9 cellular contexts compared by ENCODE assay signal in the genomic region with DNA sequence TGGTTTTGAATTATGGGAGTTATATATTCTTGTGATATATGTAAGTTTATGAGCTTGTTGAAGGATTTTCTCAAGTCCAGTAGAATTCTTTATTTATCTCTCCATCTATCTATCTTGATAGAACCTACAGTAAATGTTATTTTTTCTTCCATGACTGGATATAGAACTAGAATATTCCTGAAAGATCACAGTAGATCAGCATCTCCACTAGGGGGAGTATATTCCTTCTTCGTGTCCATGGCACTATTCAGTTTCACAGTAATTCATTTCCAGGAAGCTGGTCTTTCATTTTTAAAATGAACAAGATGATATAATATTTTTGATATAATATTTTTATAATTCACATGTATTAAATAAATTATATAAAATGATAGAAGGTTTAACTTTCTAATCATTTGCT. TPM values are rescaled to one million over a fixed set of nuclear protein-coding genes. Genes with fewer than 3 reads are reported as not detected.
DNase-seq lines count a peak whose midpoint lies in the region; ATAC-seq and TF ChIP-seq lines count a peak whose summit lies in the region.
"Had no signal": no experiment of that assay in that cellular context is flagged by ENCODE, and none has a peak within 500 bp of the region (broad histone marks: within the 10 kb centered on the region; RNA-seq: fewer than 3 reads in every experiment).

No MANE protein-coding gene starts in this region.

- H3K36me3 Mint-ChIP-seq in mesothelial cell of epicardium (no peaks in the 10 kb centered on the region), immature natural killer cell (no peaks in the 10 kb centered on the region)
- H3K36me3 Mint-ChIP-seq in activated CD4-positive, alpha-beta T cell treated with anti-CD3 and anti-CD28 coated beads for 36 hours (ENCODE audit: low read depth) = no peaks in the 10 kb centered on the region

- in situ Hi-C loops in GM13977 (cut with MboI; ENCODE audit: low pct_unique_long_range_greater_than_20kb, low sequenced_read_pairs, unreplicated experiment) = no loop called here

- no peaks in the 10 kb centered on the region for H3K4me1 ChIP-seq in ascending aorta
- H3K4me1 ChIP-seq in esophagus squamous epithelium = no peaks in the 10 kb centered on the region

- no peak for TF ChIP-seq POLR2A in esophagus squamous epithelium (IDR thresholded peaks at IDR 0.05)

- TF ChIP-seq CTCF in GM13977 (IDR thresholded peaks at IDR 0.05; ENCODE audit: extremely low read depth, insufficient read depth, missing control alignments) (peak; percentile 29), ascending aorta (IDR thresholded peaks at IDR 0.05) (peak in 2 of 3 experiments; percentile 15 to 18), mesothelial cell of epicardium (IDR thresholded peaks at IDR 0.05; ENCODE audit: unreplicated experiment) (peak; percentile 66), foreskin fibroblast (IDR thresholded peaks at IDR 0.05; ENCODE audit: low read depth, low read length) (no peak), esophagus squamous epithelium (IDR thresholded peaks at IDR 0.05) (peak in 3 of 6 experiments; percentile 23 to 31 (median 25))

- intact Hi-C loops in ascending aorta (cut with DNase I) (no loop called here), esophagus squamous epithelium (cut with DNase I) (no loop called here)
- intact Hi-C loops in activated CD4-positive, alpha-beta T cell treated with anti-CD3 and anti-CD28 coated beads for 36 hours (cut with DNase I, micrococcal nuclease) = no loop called here

- H3K9me3 Mint-ChIP-seq in mesothelial cell of epicardium (no peaks in the 10 kb centered on the region), immature natural killer cell (peaks cover 0 to 5% (median 3%) of the 10 kb centered on the region in 6 donors)
- H3K9me3 Mint-ChIP-seq in activated CD4-positive, alpha-beta T cell treated with anti-CD3 and anti-CD28 coated beads for 36 hours (ENCODE audit: low read depth) = no peaks in the 10 kb centered on the region
- H3K9me3 Mint-ChIP-seq: central memory CD8-positive, alpha-beta T cell had no signal

- no peak for ATAC-seq in activated CD4-positive, alpha-beta T cell treated with anti-CD3 and anti-CD28 coated beads for 36 hours

- H3K27ac ChIP-seq in ascending aorta (no peak overlapping the region), esophagus squamous epithelium (no peak overlapping the region)

- H3K4me3 Mint-ChIP-seq in mesothelial cell of epicardium (no peak overlapping the region), immature natural killer cell (no peak overlapping the region)
- H3K4me3 Mint-ChIP-seq in activated CD4-positive, alpha-beta T cell treated with anti-CD3 and anti-CD28 coated beads for 36 hours = no peak overlapping the region
- H3K4me3 Mint-ChIP-seq: central memory CD8-positive, alpha-beta T cell had no signal

- H3K36me3 ChIP-seq in ascending aorta (no peaks in the 10 kb centered on the region), esophagus squamous epithelium (no peaks in the 10 kb centered on the region)

- H3K27ac Mint-ChIP-seq in mesothelial cell of epicardium (no peak overlapping the region), immature natural killer cell (no peak overlapping the region)
- H3K27ac Mint-ChIP-seq in activated CD4-positive, alpha-beta T cell treated with anti-CD3 and anti-CD28 coated beads for 36 hours = no peak overlapping the region

- H3K4me1 Mint-ChIP-seq in mesothelial cell of epicardium = peaks cover 9% of the 10 kb centered on the region
- H3K4me1 Mint-ChIP-seq in activated CD4-positive, alpha-beta T cell treated with anti-CD3 and anti-CD28 coated beads for 36 hours = no peaks in the 10 kb centered on the region
- H3K4me1 Mint-ChIP-seq in immature natural killer cell = no peaks in the 10 kb centered on the region
- H3K4me1 Mint-ChIP-seq: central memory CD8-positive, alpha-beta T cell had no signal

- H3K9me3 ChIP-seq in ascending aorta (no peaks in the 10 kb centered on the region), esophagus squamous epithelium (no peaks in the 10 kb centered on the region)

- no peak for DNase-seq in GM13977 (ENCODE audit: low spot score)
- DNase-seq in NCI-H1417 treated with DMSO at 0.1 percent for 48 hours (lab: John Stamatoyannopoulos, UW) = peak; percentile 20
- DNase-seq in ascending aorta (ENCODE audit: low spot score in 2 of 2) = no peak
- DNase-seq in mesothelial cell of epicardium (ENCODE audit: low spot score in 2 of 2, unreplicated experiment in 2 of 2) = no peak
- DNase-seq in activated CD4-positive, alpha-beta T cell treated with anti-CD3 and anti-CD28 coated beads for 36 hours = no peak
- no peak for DNase-seq in foreskin fibroblast
- no peak for DNase-seq in immature natural killer cell
- no peak for DNase-seq in esophagus squamous epithelium (lab: John Stamatoyannopoulos, UW)

- WGBS in esophagus squamous epithelium, 2 donors = 13 to 25% methylated on average over 1 of the region's 1 CpG

- POLR2A ChIA-PET in activated CD4-positive, alpha-beta T cell treated with anti-CD3 and anti-CD28 coated beads for 36 hours (lab: Charles Lee) = no interaction called here

- H3K27me3 ChIP-seq in ascending aorta (no peaks in the 10 kb centered on the region), esophagus squamous epithelium (no peaks in the 10 kb centered on the region)

- H3K4me3 ChIP-seq in ascending aorta = no peak overlapping the region
- H3K4me3 ChIP-seq in foreskin fibroblast (ENCODE audit: low read depth in 1 of 2, low read length in 2 of 2) = no peak overlapping the region
- H3K4me3 ChIP-seq in esophagus squamous epithelium = no peak overlapping the region

- CTCF ChIA-PET in activated CD4-positive, alpha-beta T cell treated with anti-CD3 and anti-CD28 coated beads for 36 hours (lab: Charles Lee) = interaction anchor here (1.2 kb wide), 1 partner anchor 84 kb away, joined by 3 read pairs; no protein-coding TSS in a partner anchor

- no peaks in the 10 kb centered on the region for H3K27me3 Mint-ChIP-seq in mesothelial cell of epicardium (ENCODE audit: low read depth)
- H3K27me3 Mint-ChIP-seq in activated CD4-positive, alpha-beta T cell treated with anti-CD3 and anti-CD28 coated beads for 36 hours = no peaks in the 10 kb centered on the region
- H3K27me3 Mint-ChIP-seq in immature natural killer cell (ENCODE audit: low read depth in 3 of 3) = peaks cover 0 to 4% (median 0%) of the 10 kb centered on the region in 3 donors
- H3K27me3 Mint-ChIP-seq: central memory CD8-positive, alpha-beta T cell had no signal

RNA-seq across cellular contexts. Expression of gene TMPRSS15, which starts 18.8 kb away (rescaled TPM):
- total RNA-seq in ascending aorta (not detected), mesothelial cell of epicardium (0.80 to 1.9 TPM (median 1.4 TPM) in 3 replicates), esophagus squamous epithelium (not detected)
- total RNA-seq in activated CD4-positive, alpha-beta T cell treated with anti-CD3 and anti-CD28 coated beads for 36 hours = not detected
- polyA plus RNA-seq in immature natural killer cell = not detected
